In the genomic region with DNA sequence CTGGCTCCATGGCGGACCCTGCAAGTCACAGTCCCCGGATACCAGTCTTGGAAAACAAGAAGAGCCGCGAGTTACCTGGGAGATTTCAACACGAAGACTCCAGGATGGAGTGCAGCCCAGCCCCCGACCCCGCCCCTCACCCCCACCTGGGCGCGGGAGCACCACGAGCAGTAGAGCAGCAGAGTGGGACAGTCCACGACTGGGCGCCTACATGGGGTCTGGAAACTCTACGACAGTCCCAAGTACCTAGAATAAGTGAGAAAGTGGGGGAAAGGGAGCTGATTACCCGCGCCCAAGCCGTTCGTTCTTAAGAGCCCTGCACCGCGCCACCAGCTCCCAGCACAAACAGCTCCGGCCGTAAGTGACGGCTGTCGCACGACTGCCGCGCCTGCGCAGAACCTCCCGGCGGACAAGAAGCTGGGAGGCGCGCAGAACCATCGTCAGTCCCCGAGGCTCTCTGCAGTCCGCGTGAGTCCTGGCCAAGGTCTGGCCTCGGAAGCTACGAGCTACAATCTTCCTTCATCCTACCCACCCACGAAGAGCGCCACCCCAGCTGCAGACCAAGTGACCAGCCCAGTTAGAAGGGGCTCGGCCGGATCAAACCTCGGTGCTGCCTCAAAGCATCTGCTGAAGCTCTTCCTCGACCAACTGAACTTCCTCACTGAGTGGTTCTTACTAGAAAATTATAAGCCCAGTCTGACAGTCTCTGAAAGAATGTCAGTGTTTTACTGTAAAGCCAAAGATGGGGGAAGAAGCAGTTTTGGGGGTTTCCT, we compare ENCODE assay signal across 8 cellular contexts. TPM values are rescaled to one million over a fixed set of nuclear protein-coding genes. Genes with fewer than 3 reads are reported as not detected.
DNase-seq lines count a peak whose midpoint lies in the region; ATAC-seq and TF ChIP-seq lines count a peak whose summit lies in the region.

A gene (minus strand): TSS at position 359 of the 773 bp plus-strand sequence. CDS start 349 bp downstream, at position 10.

- H4K20me1 ChIP-seq in DOHH2 (ENCODE audit: control insufficient read depth, insufficient read depth, low read depth, low read length) (no peaks in the 10 kb centered on the region), GM23248 (ENCODE audit: insufficient read depth) (no peaks in the 10 kb centered on the region)

- H3K27me3 Mint-ChIP-seq in activated T-cell treated with anti-CD3 and anti-CD28 coated beads, Interleukin-2, amount 50 U/mL, for 72 hours (ENCODE audit: low read depth) = no peaks in the 10 kb centered on the region

- no peaks in the 10 kb centered on the region for H3K9me2 ChIP-seq in DOHH2 (replicated peaks; ENCODE audit: control insufficient read depth, low read length)
- no peaks in the 10 kb centered on the region for H3K9me2 ChIP-seq in GM23248 (ENCODE audit: insufficient read depth)

- peak within 1 kb of the TSS; percentile 88 to 95 for H3K4me3 Mint-ChIP-seq in activated T-cell treated with anti-CD3 and anti-CD28 coated beads, Interleukin-2, amount 50 U/mL, for 72 hours

- TF ChIP-seq POLR2A in esophagus squamous epithelium (IDR thresholded peaks at IDR 0.05) = peak in 3 of 4 donors; percentile 50 to 85 (median 76)

- H3K27me3 ChIP-seq in DOHH2 (ENCODE audit: control insufficient read depth, low read length) (no peaks in the 10 kb centered on the region), GM23248 (replicated peaks; ENCODE audit: insufficient read depth) (no peaks in the 10 kb centered on the region), esophagus squamous epithelium (no peaks in the 10 kb centered on the region)

- peaks cover 12% of the 10 kb centered on the region for H3K4me1 Mint-ChIP-seq in activated T-cell treated with anti-CD3 and anti-CD28 coated beads, Interleukin-2, amount 50 U/mL, for 72 hours (ENCODE audit: low read depth)

- ATAC-seq in activated T-cell treated with anti-CD3 and anti-CD28 coated beads, Interleukin-2, amount 50 U/mL, for 72 hours (replicated peaks in 1 of 2) = peak; percentile 93 to 96

- 1 to 2% methylated on average over 42 to 43 of the region's 43 CpGs for WGBS in GM23248 (ENCODE audit: low coverage in 1 of 2, low lambda C conversion rate in 2 of 2, missing lambda C conversion rate in 2 of 2), 2 experiments
- 0% methylated on average over 17 to 28 of the region's 43 CpGs for WGBS in esophagus squamous epithelium, 2 donors

- intact Hi-C loops in esophagus squamous epithelium (cut with DNase I) = no loop called here

- H3K4me2 ChIP-seq in DOHH2 (ENCODE audit: low read length) (peak within 1 kb of the TSS; percentile 86), GM23248 (ENCODE audit: unreplicated experiment) (peak within 1 kb of the TSS; percentile 94)

- H3K4me3 ChIP-seq in DOHH2 (ENCODE audit: low read length) (peak within 1 kb of the TSS; percentile 74), GM23248 (peak within 1 kb of the TSS; percentile 86), esophagus squamous epithelium (peak within 1 kb of the TSS; percentile 72 to 96 (median 87))

- H3K9me3 ChIP-seq in DOHH2 (ENCODE audit: control insufficient read depth, insufficient read depth, low read length) (no peaks in the 10 kb centered on the region), GM23248 (ENCODE audit: low read depth) (no peaks in the 10 kb centered on the region), esophagus squamous epithelium (no peaks in the 10 kb centered on the region)

- H3K27ac Mint-ChIP-seq in activated T-cell treated with anti-CD3 and anti-CD28 coated beads, Interleukin-2, amount 50 U/mL, for 72 hours = peak within 1 kb of the TSS; percentile 96

- H3K4me1 ChIP-seq in DOHH2 (ENCODE audit: control insufficient read depth, low read length) (peaks cover 13% of the 10 kb centered on the region), GM23248 (ENCODE audit: insufficient read depth) (0 out of 2 replicates have a peak, but pooled peaks cover 4% of the 10 kb centered on the region), esophagus squamous epithelium (peaks cover 0 to 25% (median 9%) of the 10 kb centered on the region in 3 donors)

- peak within 1 kb of the TSS; percentile 51 for H3K27ac ChIP-seq in DOHH2 (ENCODE audit: low read depth, low read length)
- peak within 1 kb of the TSS; percentile 80 for H3K27ac ChIP-seq in GM23248
- peak within 1 kb of the TSS; percentile 78 to 90 (median 88) for H3K27ac ChIP-seq in esophagus squamous epithelium

- TF ChIP-seq CTCF in DOHH2 (IDR thresholded peaks at IDR 0.05; ENCODE audit: low read depth, low read length, poor library complexity, severe bottlenecking) (no peak), esophagus squamous epithelium (IDR thresholded peaks at IDR 0.05) (no peak)

- no peaks in the 10 kb centered on the region for H3K9me3 Mint-ChIP-seq in activated T-cell treated with anti-CD3 and anti-CD28 coated beads, Interleukin-2, amount 50 U/mL, for 72 hours

- peaks cover 0 to 1% of the 10 kb centered on the region in 2 donors for H3K36me3 Mint-ChIP-seq in activated T-cell treated with anti-CD3 and anti-CD28 coated beads, Interleukin-2, amount 50 U/mL, for 72 hours (ENCODE audit: insufficient read depth in 2 of 2)

- H3F3A ChIP-seq in DOHH2 (ENCODE audit: control insufficient read depth, insufficient read depth) (peaks cover 7% of the 10 kb centered on the region; the same call in 1 of the 2 replicates), GM23248 (ENCODE audit: insufficient read depth) (0 out of 2 replicates have a peak, but pooled peaks cover 9% of the 10 kb centered on the region)

- peak within 1 kb of the TSS; percentile 97 for H2AFZ ChIP-seq in GM23248

- no peaks in the 10 kb centered on the region; the same call in 1 of the 2 replicates for H3K36me3 ChIP-seq in DOHH2 (ENCODE audit: control insufficient read depth, low read length)
- no peaks in the 10 kb centered on the region for H3K36me3 ChIP-seq in GM23248 (ENCODE audit: low read depth)
- H3K36me3 ChIP-seq in esophagus squamous epithelium = peaks cover 0 to 28% (median 0%) of the 10 kb centered on the region in 3 donors

- DNase-seq in GM23248 (peak; percentile 98), Kasumi-1 (lab: John Stamatoyannopoulos, UW) (peak; percentile 90 to 92), RKO (ENCODE audit: low spot score) (peak; percentile 96), esophagus squamous epithelium (lab: John Stamatoyannopoulos, UW) (peak; percentile 60), myocyte (ENCODE audit: low read depth) (peak; percentile 94)
- peak; percentile 90 to 92 for DNase-seq in activated T-cell treated with anti-CD3 and anti-CD28 coated beads, Interleukin-2, amount 50 U/mL, for 72 hours
- DNase-seq in stimulated activated CD8-positive, alpha-beta memory T cell treated with anti-CD3 and anti-CD28 coated beads, Interleukin-7, amount 100 ng/mL, for 4 hours (ENCODE audit: low read depth in 2 of 2) = peak; percentile 82 to 85

- H3K79me2 ChIP-seq in DOHH2 (ENCODE audit: control insufficient read depth, low read length) (peaks cover 10% of the 10 kb centered on the region), GM23248 (ENCODE audit: insufficient read depth) (peaks cover 34% of the 10 kb centered on the region)

- H3K9ac ChIP-seq in GM23248 = peak within 1 kb of the TSS; percentile 83

- in situ Hi-C loops in GM23248 (cut with MboI) = no loop called here

RNA-seq across cellular contexts. Expression of the gene that starts here (rescaled TPM):
- total RNA-seq in GM23248 (2014; rRNA removed; shearing (Covaris generic)) = 57.8 and 65.6 TPM in 2 replicates
- 147 and 159 TPM in 2 replicates for polyA plus RNA-seq in GM23248 (2016; fragmentation: Nextera tagmentation; extraction: Ambion mirVana)
- 10 to 100 TPM; 59.1 to 70.9 TPM for total RNA-seq in activated T-cell treated with anti-CD3 and anti-CD28 coated beads, Interleukin-2, amount 50 U/mL, for 72 hours
- total RNA-seq in esophagus squamous epithelium (10 to 100 TPM; 53.0 to 58.2 (median 54.6) TPM), myocyte (46.4 and 50.8 TPM in 2 replicates)
- 60.1 TPM for polyA plus RNA-seq in myocyte (2012)

Comparison
In these comparisons a context has a peak if more than half of its experiments do, and no peak if none do; other contexts are left out.
1. Peak in every context shown above with its lines: DNase-seq, ATAC-seq, H3K4me3 ChIP-seq and H3K27ac ChIP-seq.